Comparison of ENCODE assay signal across 28 cellular contexts in the genomic region with DNA sequence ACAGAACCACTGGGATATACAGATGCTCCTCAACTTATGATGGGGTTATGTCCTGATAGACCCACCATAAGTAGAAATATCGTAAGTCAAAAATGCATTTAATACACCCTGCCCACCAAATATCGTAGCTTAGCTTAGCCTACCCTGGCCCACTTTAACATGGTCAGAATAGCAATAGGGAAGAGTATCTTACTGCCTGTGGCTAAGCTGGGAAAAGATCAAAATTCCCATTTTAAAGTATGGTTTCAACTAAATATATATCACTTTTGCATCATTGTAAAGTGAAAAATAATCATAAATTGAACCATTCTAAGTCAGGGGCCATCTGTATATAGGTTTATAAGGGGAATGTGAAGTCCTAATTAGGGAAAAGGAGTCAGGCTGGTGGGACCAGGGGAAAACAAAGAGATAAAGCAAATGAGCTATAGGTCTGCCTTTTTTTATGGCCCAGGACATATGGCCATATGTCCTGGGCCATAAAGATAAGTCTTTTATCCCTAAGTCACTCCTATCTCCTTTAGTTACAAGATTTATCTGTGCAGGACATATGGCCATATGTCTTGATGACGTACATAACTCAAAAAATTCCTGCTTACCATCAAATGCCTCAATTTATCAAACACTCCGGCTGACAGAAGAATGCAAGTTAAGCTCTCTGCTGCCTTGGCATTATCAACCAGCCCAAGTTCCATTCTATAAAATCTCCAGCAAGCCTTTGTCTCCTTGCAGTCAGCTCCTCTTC. TPM values are rescaled to one million over a fixed set of nuclear protein-coding genes. Genes with fewer than 3 reads are reported as not detected.
"Had no signal": no experiment of that assay in that cellular context is flagged by ENCODE, and none has a peak within 500 bp of the region (broad histone marks: within the 10 kb centered on the region; RNA-seq: fewer than 3 reads in every experiment).

No MANE protein-coding gene starts in this region.

- H3K36me3 ChIP-seq: colonic mucosa, esophagus squamous epithelium, gastroesophageal sphincter, neutrophil, ovary, right atrium auricular region, thyroid gland had no signal

- H3K27ac ChIP-seq: colonic mucosa, esophagus squamous epithelium, gastroesophageal sphincter, neutrophil, ovary, psoas muscle, right atrium auricular region, thyroid gland had no signal

- FAIRE-seq: bronchial epithelial cell, islet of Langerhans had no signal

- H3K27me3 ChIP-seq: colonic mucosa, esophagus squamous epithelium, ovary, right atrium auricular region, thyroid gland had no signal

- H3K4me1 ChIP-seq: colonic mucosa, esophagus squamous epithelium, gastroesophageal sphincter, psoas muscle, right atrium auricular region, thyroid gland had no signal

- H3K27ac Mint-ChIP-seq: activated CD4-positive, alpha-beta T cell treated with anti-CD3 and anti-CD28 coated beads for 36 hours; activated naive CD4-positive, alpha-beta T cell treated with anti-CD3 and anti-CD28 coated beads for 36 hours; activated naive CD8-positive, alpha-beta T cell treated with anti-CD3 and anti-CD28 coated beads, Interleukin-2, amount 10 ng/mL, durations not matched to agents 7 days and 5 days; natural killer cell treated with Interleukin-12 subunit alpha and Interleukin-12 subunit beta and Interleukin-15 and Interleukin-18, amount 100 ng/mL, for 72 hours; stimulated activated naive CD8-positive, alpha-beta T cell treated with anti-CD3 and anti-CD28 coated beads, Interleukin-15, Interleukin-2, amounts not matched to agents 100 ng/mL and 50 ng/mL, for 24 hours; T-helper 17 cell had no signal

- H3K4me3 ChIP-seq: colonic mucosa, esophagus squamous epithelium, gastroesophageal sphincter, ovary, psoas muscle, right atrium auricular region, thyroid gland had no signal

- ATAC-seq: activated CD4-positive, alpha-beta T cell treated with anti-CD3 and anti-CD28 coated beads for 36 hours; gastroesophageal sphincter; left ventricle myocardium superior; natural killer cell treated with Interleukin-12 subunit alpha and Interleukin-12 subunit beta and Interleukin-15 and Interleukin-18, amount 100 ng/mL, for 72 hours; psoas muscle; T-helper 17 cell had no signal

- H3K9me3 ChIP-seq: colonic mucosa, esophagus squamous epithelium, gastroesophageal sphincter, neutrophil, ovary, psoas muscle, right atrium auricular region, thyroid gland had no signal

- DNase-seq: activated CD4-positive, alpha-beta T cell treated with anti-CD3 and anti-CD28 coated beads for 36 hours; activated CD4-positive, alpha-beta T cell treated with anti-CD3 and anti-CD28 coated beads, Interleukin-2, amount 50 U/mL, for 4 hours; activated CD8-positive, alpha-beta memory T cell treated with anti-CD3 and anti-CD28 coated beads for 24 hours; activated CD8-positive, alpha-beta memory T cell treated with anti-CD3 and anti-CD28 coated beads, Interleukin-2, amount 50 U/mL, for 48 hours; activated naive CD4-positive, alpha-beta T cell treated with anti-CD3 and anti-CD28 coated beads for 36 hours; activated naive CD8-positive, alpha-beta T cell treated with anti-CD3 and anti-CD28 coated beads, Interleukin-2, amount 10 ng/mL, durations not matched to agents 7 days and 5 days; activated T-cell treated with anti-CD3 and anti-CD28 coated beads, Interleukin-2, amount 50 U/mL, for 48 hours; amygdala; colonic mucosa; esophagus squamous epithelium; head of caudate nucleus; hypothalamus; left ventricle myocardium superior; mammary epithelial cell; ovary; psoas muscle; stimulated activated CD4-positive, alpha-beta T cell treated with anti-CD3 and anti-CD28 coated beads, Interleukin-12 subunit alpha, Interleukin-12 subunit beta, amount 100 ng/mL, for 4 hours; substantia nigra; T-helper 17 cell; thyroid gland had no signal

- H3K9me3 Mint-ChIP-seq: activated naive CD8-positive, alpha-beta T cell treated with anti-CD3 and anti-CD28 coated beads, Interleukin-2, amount 10 ng/mL, durations not matched to agents 7 days and 5 days; natural killer cell treated with Interleukin-12 subunit alpha and Interleukin-12 subunit beta and Interleukin-15 and Interleukin-18, amount 100 ng/mL, for 72 hours had no signal

- H3K4me3 Mint-ChIP-seq: activated CD4-positive, alpha-beta T cell treated with anti-CD3 and anti-CD28 coated beads for 36 hours; activated naive CD4-positive, alpha-beta T cell treated with anti-CD3 and anti-CD28 coated beads for 36 hours; activated naive CD8-positive, alpha-beta T cell treated with anti-CD3 and anti-CD28 coated beads, Interleukin-2, amount 10 ng/mL, durations not matched to agents 7 days and 5 days; natural killer cell treated with Interleukin-12 subunit alpha and Interleukin-12 subunit beta and Interleukin-15 and Interleukin-18, amount 100 ng/mL, for 72 hours; stimulated activated naive CD8-positive, alpha-beta T cell treated with anti-CD3 and anti-CD28 coated beads, Interleukin-15, Interleukin-2, amounts not matched to agents 100 ng/mL and 50 ng/mL, for 24 hours; T-helper 17 cell had no signal

- H3K4me1 Mint-ChIP-seq: activated naive CD8-positive, alpha-beta T cell treated with anti-CD3 and anti-CD28 coated beads, Interleukin-2, amount 10 ng/mL, durations not matched to agents 7 days and 5 days had no signal

- H3K36me3 Mint-ChIP-seq: activated naive CD8-positive, alpha-beta T cell treated with anti-CD3 and anti-CD28 coated beads, Interleukin-2, amount 10 ng/mL, durations not matched to agents 7 days and 5 days; natural killer cell treated with Interleukin-12 subunit alpha and Interleukin-12 subunit beta and Interleukin-15 and Interleukin-18, amount 100 ng/mL, for 72 hours had no signal

RNA-seq across cellular contexts. Expression of a gene that starts 11.2 kb away (rescaled TPM):
- total RNA-seq: activated CD4-positive, alpha-beta T cell treated with anti-CD3 and anti-CD28 coated beads for 36 hours; activated naive CD4-positive, alpha-beta T cell treated with anti-CD3 and anti-CD28 coated beads for 36 hours; activated naive CD8-positive, alpha-beta T cell treated with anti-CD3 and anti-CD28 coated beads, Interleukin-2, amount 10 ng/mL, durations not matched to agents 7 days and 5 days; bronchial epithelial cell; colonic mucosa; esophagus squamous epithelium; gastroesophageal sphincter; left ventricle myocardium superior; mammary epithelial cell; natural killer cell treated with Interleukin-12 subunit alpha and Interleukin-12 subunit beta and Interleukin-15 and Interleukin-18, amount 100 ng/mL, for 72 hours; ovary; psoas muscle; right atrium auricular region; T-helper 17 cell; thyroid gland; ureter had no signal
- polyA plus RNA-seq: mammary epithelial cell, ovary had no signal

RNA-seq across cellular contexts. Expression of a gene that starts 44.3 kb away (rescaled TPM):
- total RNA-seq: activated CD4-positive, alpha-beta T cell treated with anti-CD3 and anti-CD28 coated beads for 36 hours; activated naive CD4-positive, alpha-beta T cell treated with anti-CD3 and anti-CD28 coated beads for 36 hours; activated naive CD8-positive, alpha-beta T cell treated with anti-CD3 and anti-CD28 coated beads, Interleukin-2, amount 10 ng/mL, durations not matched to agents 7 days and 5 days; T-helper 17 cell had no signal

RNA-seq across cellular contexts. Expression of a gene that starts 57.1 kb away (rescaled TPM):
- total RNA-seq: activated naive CD4-positive, alpha-beta T cell treated with anti-CD3 and anti-CD28 coated beads for 36 hours; natural killer cell treated with Interleukin-12 subunit alpha and Interleukin-12 subunit beta and Interleukin-15 and Interleukin-18, amount 100 ng/mL, for 72 hours had no signal
